In genomic region chr2:33370886-33371285, GRCh38 we compare ENCODE assay signal across 20 cellular contexts.
A peak's percentile ranks its signal among the peaks of the same experiment; 100 is the strongest.
DNase-seq lines count a peak whose midpoint lies in the region; ATAC-seq and TF ChIP-seq lines count a peak whose summit lies in the region.
"Had no signal": no experiment of that assay in that cellular context is flagged by ENCODE, and none has a peak within 500 bp of the region (broad histone marks: within the 10 kb centered on the region; RNA-seq: fewer than 3 reads in every experiment).

No MANE protein-coding gene starts in this region.

- no peak overlapping the region for H3K4me3 ChIP-seq in upper lobe of right lung
- H3K4me3 ChIP-seq: Peyer's patch had no signal

- H3K4me3 Mint-ChIP-seq in activated naive CD8-positive, alpha-beta T cell treated with anti-CD3 and anti-CD28 coated beads, Interleukin-2, amount 50 U/mL, for 24 hours = no peak overlapping the region
- H3K4me3 Mint-ChIP-seq: HFFc6 had no signal

- DNase-seq in SKM-1 treated with dmso at 0.1 percent for 144 hours (lab: John Stamatoyannopoulos, UW; ENCODE audit: unreplicated experiment) = peak; percentile 27
- DNase-seq in SKM-1 (lab: John Stamatoyannopoulos, UW; ENCODE audit: unreplicated experiment) = no peak
- DNase-seq in RPMI7951 (ENCODE audit: low read depth) = peak; percentile 17
- DNase-seq in fibroblast of gingiva (ENCODE audit: low read depth) = peak; percentile 50
- no peak for DNase-seq in upper lobe of right lung
- DNase-seq in activated naive CD8-positive, alpha-beta T cell treated with anti-CD3 and anti-CD28 coated beads, Interleukin-2, amount 50 U/mL, for 24 hours = no peak
- DNase-seq in KBM-7 = no peak
- DNase-seq: COR-L47, HFFc6, Karpas-422, NCI-H1048, NCI-H146, NCI-H2081 treated with DMSO at 0.1 percent for 48 hours, NCI-H2227 treated with DMSO at 0.1 percent for 48 hours, NCI-H526 treated with DMSO at 0.1 percent for 48 hours, Peyer's patch, SHP77 treated with DMSO at 0.1 percent for 48 hours had no signal

- no peaks in the 10 kb centered on the region for H3K27me3 Mint-ChIP-seq in activated naive CD8-positive, alpha-beta T cell treated with anti-CD3 and anti-CD28 coated beads, Interleukin-2, amount 50 U/mL, for 24 hours

- H3K27ac Mint-ChIP-seq in activated naive CD8-positive, alpha-beta T cell treated with anti-CD3 and anti-CD28 coated beads, Interleukin-2, amount 50 U/mL, for 24 hours = no peak overlapping the region
- H3K27ac Mint-ChIP-seq: HFFc6 had no signal

- H3K27me3 ChIP-seq in upper lobe of right lung = no peaks in the 10 kb centered on the region
- H3K27me3 ChIP-seq: Peyer's patch had no signal

- peak; percentile 37 for ATAC-seq in upper lobe of right lung
- ATAC-seq in activated naive CD8-positive, alpha-beta T cell treated with anti-CD3 and anti-CD28 coated beads, Interleukin-2, amount 50 U/mL, for 24 hours = no peak
- ATAC-seq in GM21515 (IDR thresholded peaks at IDR 0.05; ENCODE audit: unreplicated experiment) = no peak
- ATAC-seq: HepG2 had no signal

- H3K27ac ChIP-seq in upper lobe of right lung = no peak overlapping the region
- H3K27ac ChIP-seq: C4-2B, Peyer's patch had no signal

- no peaks in the 10 kb centered on the region for H3K4me1 ChIP-seq in upper lobe of right lung
- H3K4me1 ChIP-seq: Peyer's patch had no signal

- no peaks in the 10 kb centered on the region for H3K36me3 ChIP-seq in upper lobe of right lung
- H3K36me3 ChIP-seq: Peyer's patch had no signal

- no peaks in the 10 kb centered on the region for H3K4me1 Mint-ChIP-seq in activated naive CD8-positive, alpha-beta T cell treated with anti-CD3 and anti-CD28 coated beads, Interleukin-2, amount 50 U/mL, for 24 hours

- H3K9me3 Mint-ChIP-seq in activated naive CD8-positive, alpha-beta T cell treated with anti-CD3 and anti-CD28 coated beads, Interleukin-2, amount 50 U/mL, for 24 hours = no peaks in the 10 kb centered on the region
- H3K9me3 Mint-ChIP-seq: HFFc6 had no signal

- no peaks in the 10 kb centered on the region for H3K9me3 ChIP-seq in upper lobe of right lung
- H3K9me3 ChIP-seq: Peyer's patch had no signal

- in situ Hi-C loops in KBM-7 (cut with MboI; ENCODE audit: low pct_unique_long_range_greater_than_20kb, low sequenced_read_pairs) = no loop called here

- intact Hi-C loops in upper lobe of right lung (cut with DNase I) = no loop called here

- no peaks in the 10 kb centered on the region for H3K36me3 Mint-ChIP-seq in activated naive CD8-positive, alpha-beta T cell treated with anti-CD3 and anti-CD28 coated beads, Interleukin-2, amount 50 U/mL, for 24 hours (ENCODE audit: low read depth)

- no peak for TF ChIP-seq CTCF in upper lobe of right lung (IDR thresholded peaks at IDR 0.05)

Comparison
In these comparisons a context has a peak if more than half of its experiments do, and no peak if none do; other contexts are left out.
1. DNase-seq: peak in SKM-1 treated with dmso at 0.1 percent for 144 hours (single experiment), RPMI7951 (single experiment) and fibroblast of gingiva (single experiment); none in SKM-1 (single experiment), upper lobe of right lung (single experiment), activated naive CD8-positive, alpha-beta T cell treated with anti-CD3 and anti-CD28 coated beads, Interleukin-2, amount 50 U/mL, for 24 hours (single experiment) and KBM-7 (single experiment).